In the genomic region with DNA sequence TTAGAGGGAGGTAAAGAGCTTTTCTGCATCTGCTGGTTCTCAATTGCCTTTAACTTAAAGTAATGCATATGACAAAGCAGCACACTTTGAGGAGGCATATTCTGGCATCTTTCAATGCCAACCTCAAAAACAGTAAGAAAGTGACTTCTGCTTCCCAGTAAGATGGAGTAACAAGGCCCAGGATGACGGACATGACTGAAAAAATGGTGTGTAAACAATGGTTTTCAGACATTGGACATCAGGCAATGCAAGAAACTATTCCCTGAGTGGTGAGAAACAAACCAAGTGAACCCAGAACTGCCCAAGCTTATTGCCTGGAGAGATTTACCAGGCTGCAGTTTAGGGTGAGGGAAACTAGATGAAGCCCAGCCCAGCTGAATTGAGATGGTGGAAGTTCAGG, we compare ENCODE assay signal across 13 cellular contexts. TPM values are rescaled to one million over a fixed set of nuclear protein-coding genes. Genes with fewer than 3 reads are reported as not detected.
DNase-seq lines count a peak whose midpoint lies in the region; TF ChIP-seq lines count a peak whose summit lies in the region.
"Had no signal": no experiment of that assay in that cellular context is flagged by ENCODE, and none has a peak within 500 bp of the region (broad histone marks: within the 10 kb centered on the region; RNA-seq: fewer than 3 reads in every experiment).

No MANE protein-coding gene starts in this region.

- H3F3A ChIP-seq in Loucy (ENCODE audit: low read depth), result no peaks in the 10 kb centered on the region
- no peaks in the 10 kb centered on the region for H3F3A ChIP-seq in MM.1S (ENCODE audit: insufficient read depth, low read length)

- H3K79me2 ChIP-seq in Loucy (ENCODE audit: insufficient read depth, low read length) (no peaks in the 10 kb centered on the region), MM.1S (ENCODE audit: low read length) (no peaks in the 10 kb centered on the region)

- H3K9me3 ChIP-seq in Loucy (ENCODE audit: insufficient read depth, low read depth, low read length) (no peaks in the 10 kb centered on the region; the same call in 1 of the 2 replicates), endodermal cell (ENCODE audit: control insufficient read depth, low read length) (peaks cover 15% of the 10 kb centered on the region), MM.1S (replicated peaks; ENCODE audit: insufficient read depth, low read length) (no peaks in the 10 kb centered on the region)

- H3K9me2 ChIP-seq in Loucy (replicated peaks; ENCODE audit: low read depth, low read length) (no peaks in the 10 kb centered on the region), MM.1S (replicated peaks; ENCODE audit: insufficient read depth, low read length) (no peaks in the 10 kb centered on the region)

- H3K4me3 ChIP-seq in Loucy (ENCODE audit: low read length, poor library complexity, severe bottlenecking), result no peak overlapping the region
- no peak overlapping the region for H3K4me3 ChIP-seq in endodermal cell (ENCODE audit: low read length)
- no peak overlapping the region for H3K4me3 ChIP-seq in MM.1S (ENCODE audit: low read length)
- H3K4me3 ChIP-seq: BLaER1 treated with 17β-estradiol and CSF1 and Interleukin-3, amounts not matched to agents 10 nM and 100 nM had no signal

- WGBS in endodermal cell (ENCODE audit: insufficient coverage in 1 of 2, insufficient read length in 1 of 2), 2 experiments, result 0% methylated on average over 1 of the region's 1 CpG

- peaks cover 15% of the 10 kb centered on the region for H3K9me3 Mint-ChIP-seq in endodermal cell
- H3K9me3 Mint-ChIP-seq in nephron progenitor cell, result peaks cover 24% of the 10 kb centered on the region

- peaks cover 4% of the 10 kb centered on the region for H3K36me3 Mint-ChIP-seq in endodermal cell (ENCODE audit: low read depth)
- no peaks in the 10 kb centered on the region for H3K36me3 Mint-ChIP-seq in nephron progenitor cell (ENCODE audit: low read depth)

- H3K4me2 ChIP-seq in Loucy (ENCODE audit: low read depth, low read length, poor library complexity, severe bottlenecking) (no peak overlapping the region), MM.1S (ENCODE audit: low read depth, low read length) (no peak overlapping the region)
- H3K4me2 ChIP-seq: BLaER1 treated with 17β-estradiol and CSF1 and Interleukin-3, amounts not matched to agents 10 nM and 100 nM had no signal

- TF ChIP-seq CTCF in Loucy (conservative IDR thresholded peaks at IDR 0.05; ENCODE audit: low read length) (no peak), endodermal cell (conservative IDR thresholded peaks at IDR 0.05) (no peak), nephron progenitor cell (IDR thresholded peaks at IDR 0.05) (no peak), MM.1S (IDR thresholded peaks at IDR 0.05; ENCODE audit: low read length) (no peak)

- no peaks in the 10 kb centered on the region for H3K27me3 ChIP-seq in Loucy (ENCODE audit: insufficient read depth, low read length, poor library complexity, severe bottlenecking)
- no peaks in the 10 kb centered on the region for H3K27me3 ChIP-seq in endodermal cell (ENCODE audit: control insufficient read depth, insufficient read depth, low read length, poor library complexity, severe bottlenecking)
- no peaks in the 10 kb centered on the region for H3K27me3 ChIP-seq in MM.1S (replicated peaks; ENCODE audit: insufficient read depth, low read length)
- H3K27me3 ChIP-seq: BLaER1 treated with 17β-estradiol and CSF1 and Interleukin-3, amounts not matched to agents 10 nM and 100 nM had no signal

- H3K4me1 ChIP-seq in Loucy (ENCODE audit: insufficient read depth, low read length, poor library complexity, severe bottlenecking) (peaks cover 17% of the 10 kb centered on the region), endodermal cell (ENCODE audit: control insufficient read depth, insufficient read depth, low read length) (no peaks in the 10 kb centered on the region), MM.1S (ENCODE audit: low read length) (no peaks in the 10 kb centered on the region)
- H3K4me1 ChIP-seq: BLaER1 treated with 17β-estradiol and CSF1 and Interleukin-3, amounts not matched to agents 10 nM and 100 nM had no signal

- H3K27me3 Mint-ChIP-seq in endodermal cell (ENCODE audit: insufficient read depth) (no peaks in the 10 kb centered on the region), nephron progenitor cell (ENCODE audit: low read depth, poor library complexity) (peaks cover 8% of the 10 kb centered on the region)

- H3K27ac ChIP-seq in endodermal cell (ENCODE audit: low read depth, low read length), result no peak overlapping the region
- H3K27ac ChIP-seq in MM.1S (ENCODE audit: low read length), result no peak overlapping the region
- H3K27ac ChIP-seq: BLaER1 treated with 17β-estradiol and CSF1 and Interleukin-3, amounts not matched to agents 10 nM and 100 nM had no signal

- H3K4me1 Mint-ChIP-seq in endodermal cell, result peaks cover 13% of the 10 kb centered on the region
- peaks cover 12% of the 10 kb centered on the region for H3K4me1 Mint-ChIP-seq in nephron progenitor cell
- H3K4me1 Mint-ChIP-seq: IgD-negative memory B cell had no signal

- H2AFZ ChIP-seq in Loucy (ENCODE audit: low read length) (0 out of 2 replicates have a peak overlapping the region, but pooled peaks have one; percentile 14), MM.1S (ENCODE audit: low read length) (no peak overlapping the region)

- DNase-seq in endodermal cell, result no peak
- DNase-seq in nephron progenitor cell, result no peak
- DNase-seq in MM.1S, result no peak
- no peak for DNase-seq in NCI-H1417 treated with DMSO at 0.1 percent for 48 hours (lab: John Stamatoyannopoulos, UW)
- DNase-seq in superior temporal gyrus (ENCODE audit: extremely low spot score), result no peak
- no peak for DNase-seq in mesenteric fat pad (ENCODE audit: low spot score)
- DNase-seq: CD4-positive, CD25-positive, alpha-beta regulatory T cell; DMS53; GF-D8; H7 had no signal

- H3K9ac ChIP-seq in Loucy (ENCODE audit: low read depth, low read length, poor library complexity, severe bottlenecking) (no peak overlapping the region), endodermal cell (ENCODE audit: extremely low read depth, low read length, poor library complexity, severe bottlenecking) (no peak overlapping the region), MM.1S (ENCODE audit: low read length) (no peak overlapping the region)
- H3K9ac ChIP-seq: BLaER1 treated with 17β-estradiol and CSF1 and Interleukin-3, amounts not matched to agents 10 nM and 100 nM had no signal

- no peaks in the 10 kb centered on the region for H3K36me3 ChIP-seq in Loucy (ENCODE audit: insufficient read depth, low read length)
- H3K36me3 ChIP-seq in endodermal cell (ENCODE audit: control insufficient read depth, insufficient read depth, low read length), result no peaks in the 10 kb centered on the region
- H3K36me3 ChIP-seq in MM.1S (replicated peaks; ENCODE audit: insufficient read depth, low read length), result no peaks in the 10 kb centered on the region
- H3K36me3 ChIP-seq: BLaER1 treated with 17β-estradiol and CSF1 and Interleukin-3, amounts not matched to agents 10 nM and 100 nM had no signal

- H4K20me1 ChIP-seq in Loucy (ENCODE audit: insufficient read depth, low read length, poor library complexity, severe bottlenecking) (no peaks in the 10 kb centered on the region), MM.1S (ENCODE audit: insufficient read depth, low read length) (no peaks in the 10 kb centered on the region)
- H4K20me1 ChIP-seq: BLaER1 treated with 17β-estradiol and CSF1 and Interleukin-3, amounts not matched to agents 10 nM and 100 nM had no signal

- H3K27ac Mint-ChIP-seq in endodermal cell (peak overlapping the region; percentile 40), nephron progenitor cell (peak overlapping the region; percentile 92)
- H3K27ac Mint-ChIP-seq: IgD-negative memory B cell had no signal

- H3K4me3 Mint-ChIP-seq in endodermal cell, result no peak overlapping the region
- H3K4me3 Mint-ChIP-seq in nephron progenitor cell, result no peak overlapping the region
- H3K4me3 Mint-ChIP-seq: CD4-positive, CD25-positive, alpha-beta regulatory T cell; IgD-negative memory B cell had no signal

RNA-seq across cellular contexts. Expression of a gene that starts 39.8 kb away (rescaled TPM):
- total RNA-seq in endodermal cell (10 to 100 TPM; 53.5 to 69.5 TPM), mesenteric fat pad (7.2 TPM)
- polyA plus RNA-seq in endodermal cell (2013, experiment 1 of 2), result 6.8 TPM
- 5.8 TPM for polyA plus RNA-seq in endodermal cell (2013, experiment 2 of 2)
